8 cellular contexts compared by ENCODE assay signal in genomic region chrX:387729-388128, GRCh38. TPM values are rescaled to one million over a fixed set of nuclear protein-coding genes. Genes with fewer than 3 reads are reported as not detected.
DNase-seq lines count a peak whose midpoint lies in the region; ATAC-seq and TF ChIP-seq lines count a peak whose summit lies in the region.

No MANE protein-coding gene starts in this region.

- no peaks in the 10 kb centered on the region for H3K36me3 Mint-ChIP-seq in activated T-helper 1 cell treated with anti-CD3 and anti-CD28 coated beads, Interleukin-12 subunit alpha, Interleukin-12 subunit beta, Interleukin-2, Interleukin-4 antibody, amounts not matched to agents 30 ng/mL and 10 ng/mL and 1 ng/mL, durations not matched to agents 14 hours and 24 hours and 36 hours (ENCODE audit: low read depth)

- H3K27me3 ChIP-seq in smooth muscle cell (ENCODE audit: low read depth): no peaks in the 10 kb centered on the region

- no peak for ATAC-seq in HG02938 (IDR thresholded peaks at IDR 0.05; ENCODE audit: unreplicated experiment)

- WGBS in smooth muscle cell (ENCODE audit: low lambda C conversion rate): 92% methylated on average over 14 of the region's 14 CpGs

- peaks cover 5% of the 10 kb centered on the region for H3K27me3 Mint-ChIP-seq in activated T-helper 1 cell treated with anti-CD3 and anti-CD28 coated beads, Interleukin-12 subunit alpha, Interleukin-12 subunit beta, Interleukin-2, Interleukin-4 antibody, amounts not matched to agents 30 ng/mL and 10 ng/mL and 1 ng/mL, durations not matched to agents 14 hours and 24 hours and 36 hours (ENCODE audit: insufficient read depth)

- TF ChIP-seq CTCF in HFF-Myc (IDR thresholded peaks at IDR 0.05; ENCODE audit: low read depth, low read length, missing control alignments) (no peak), smooth muscle cell (IDR thresholded peaks at IDR 0.05; ENCODE audit: borderline replicate concordance, insufficient read depth, poor library complexity, severe bottlenecking) (no peak)

- H3K27ac ChIP-seq in smooth muscle cell (ENCODE audit: low read depth): no peak overlapping the region

- no peaks in the 10 kb centered on the region for H3K9me3 Mint-ChIP-seq in activated T-helper 1 cell treated with anti-CD3 and anti-CD28 coated beads, Interleukin-12 subunit alpha, Interleukin-12 subunit beta, Interleukin-2, Interleukin-4 antibody, amounts not matched to agents 30 ng/mL and 10 ng/mL and 1 ng/mL, durations not matched to agents 14 hours and 24 hours and 36 hours

- no peaks in the 10 kb centered on the region for H3K9me3 ChIP-seq in smooth muscle cell (replicated peaks; ENCODE audit: low read depth)

- peak overlapping the region; percentile 91 for H3K4me2 ChIP-seq in smooth muscle cell

- H3K27ac Mint-ChIP-seq in activated T-helper 1 cell treated with anti-CD3 and anti-CD28 coated beads, Interleukin-12 subunit alpha, Interleukin-12 subunit beta, Interleukin-2, Interleukin-4 antibody, amounts not matched to agents 30 ng/mL and 10 ng/mL and 1 ng/mL, durations not matched to agents 14 hours and 24 hours and 36 hours: peak overlapping the region; percentile 99

- peak overlapping the region; percentile 78 for H3K4me3 ChIP-seq in HFF-Myc (replicated peaks; ENCODE audit: low read depth, low read length)
- H3K4me3 ChIP-seq in iPS-11a (ENCODE audit: low read depth, low read length): peak overlapping the region; percentile 76
- peak overlapping the region; percentile 88 for H3K4me3 ChIP-seq in smooth muscle cell

- H3K9ac ChIP-seq in smooth muscle cell (ENCODE audit: low read depth): peak overlapping the region; percentile 99

- H2AFZ ChIP-seq in smooth muscle cell (ENCODE audit: low read depth): peak overlapping the region; percentile 97

- no peaks in the 10 kb centered on the region for H4K20me1 ChIP-seq in smooth muscle cell (ENCODE audit: low read depth)

- H3K79me2 ChIP-seq in smooth muscle cell (ENCODE audit: low read depth): peaks cover 5% of the 10 kb centered on the region

- H3K4me3 Mint-ChIP-seq in activated T-helper 1 cell treated with anti-CD3 and anti-CD28 coated beads, Interleukin-12 subunit alpha, Interleukin-12 subunit beta, Interleukin-2, Interleukin-4 antibody, amounts not matched to agents 30 ng/mL and 10 ng/mL and 1 ng/mL, durations not matched to agents 14 hours and 24 hours and 36 hours: peak overlapping the region; percentile 89

- intact Hi-C loops in activated T-helper 1 cell treated with anti-CD3 and anti-CD28 coated beads, Interleukin-12 subunit alpha, Interleukin-12 subunit beta, Interleukin-2, Interleukin-4 antibody, amounts not matched to agents 30 ng/mL and 10 ng/mL and 1 ng/mL, durations not matched to agents 14 hours and 24 hours and 36 hours (cut with micrococcal nuclease): loop anchor here (1.0 to 10.0 kb wide), 4 partner anchors 30 to 1007 kb away; partner anchors contain the start of genes GTPBP6 and SLC25A6

- peaks cover 9% of the 10 kb centered on the region for H3K4me1 Mint-ChIP-seq in activated T-helper 1 cell treated with anti-CD3 and anti-CD28 coated beads, Interleukin-12 subunit alpha, Interleukin-12 subunit beta, Interleukin-2, Interleukin-4 antibody, amounts not matched to agents 30 ng/mL and 10 ng/mL and 1 ng/mL, durations not matched to agents 14 hours and 24 hours and 36 hours (ENCODE audit: low read depth)

- DNase-seq in HFF-Myc (ENCODE audit: extremely low read depth, low read depth) (no peak), smooth muscle cell (lab: John Stamatoyannopoulos, UW; ENCODE audit: unreplicated experiment) (no peak), MV-4-11 (lab: John Stamatoyannopoulos, UW) (no peak), GF-D8 (lab: John Stamatoyannopoulos, UW) (no peak)
- DNase-seq in activated T-helper 1 cell treated with anti-CD3 and anti-CD28 coated beads, Interleukin-12 subunit alpha, Interleukin-12 subunit beta, Interleukin-2, Interleukin-4 antibody, amounts not matched to agents 30 ng/mL and 10 ng/mL and 1 ng/mL, durations not matched to agents 14 hours and 24 hours and 36 hours (ENCODE audit: low spot score): no peak
- no peak for DNase-seq in activated CD4-positive, alpha-beta T cell treated with anti-CD3 and anti-CD28 coated beads, Interleukin-2, amount 50 U/mL, for 1 hour

- H3K4me1 ChIP-seq in smooth muscle cell (ENCODE audit: low read depth): peaks cover 6% of the 10 kb centered on the region

- H3F3A ChIP-seq in smooth muscle cell (ENCODE audit: low read depth): no peaks in the 10 kb centered on the region

- H3K36me3 ChIP-seq in smooth muscle cell (ENCODE audit: low read depth): no peaks in the 10 kb centered on the region

RNA-seq across cellular contexts. Expression of gene PPP2R3B, which starts 1.0 kb away (rescaled TPM):
- 43.2 and 44.1 TPM in 2 replicates for total RNA-seq in activated T-helper 1 cell treated with anti-CD3 and anti-CD28 coated beads, Interleukin-12 subunit alpha, Interleukin-12 subunit beta, Interleukin-2, Interleukin-4 antibody, amounts not matched to agents 30 ng/mL and 10 ng/mL and 1 ng/mL, durations not matched to agents 14 hours and 24 hours and 36 hours
- 15.2 TPM in 2 replicates for total RNA-seq in smooth muscle cell
- polyA plus RNA-seq in smooth muscle cell: 25.1 and 39.5 TPM in 2 replicates
